Comparison of ENCODE assay signal across 14 cellular contexts in genomic region chr2:130827502-130828251, GRCh38. TPM values are rescaled to one million over a fixed set of nuclear protein-coding genes. Genes with fewer than 3 reads are reported as not detected.
A peak's percentile ranks its signal among the peaks of the same experiment; 100 is the strongest.
DNase-seq lines count a peak whose midpoint lies in the region; ATAC-seq, FAIRE-seq and TF ChIP-seq lines count a peak whose summit lies in the region.
"Had no signal": no experiment of that assay in that cellular context is flagged by ENCODE, and none has a peak within 500 bp of the region (broad histone marks: within the 10 kb centered on the region; RNA-seq: fewer than 3 reads in every experiment).

No MANE protein-coding gene starts in this region.

- H3K27ac ChIP-seq in A549 (peak overlapping the region; percentile 53 to 73; a peak in 5 of 6 replicates), HEK293 (ENCODE audit: extremely low read depth, low read depth, low read length) (no peak overlapping the region), astrocyte (ENCODE audit: low read depth, low read length) (peak overlapping the region; percentile 32), substantia nigra (ENCODE audit: low read depth, low read length, poor library complexity, severe bottlenecking) (no peak overlapping the region)

- 63% methylated on average over 12 of the region's 15 CpGs for WGBS in A549 (ENCODE audit: missing lambda C conversion rate)

- ATAC-seq in A549: no peak; a peak in 1 of 6 replicates
- no peak for ATAC-seq in HG02642 (IDR thresholded peaks at IDR 0.05; ENCODE audit: poor library complexity, unreplicated experiment)

- H3K4me1 Mint-ChIP-seq in astrocyte (ENCODE audit: low read depth, unreplicated experiment) (peaks cover 46% of the 10 kb centered on the region), glutamatergic neuron (ENCODE audit: low read depth, unreplicated experiment) (peaks cover 13% of the 10 kb centered on the region)

- no peak for TF ChIP-seq CTCF in A549 (IDR thresholded peaks at IDR 0.05)
- TF ChIP-seq CTCF in HEK293 (tag by site-specific recombination; IDR thresholded peaks at IDR 0.05): no peak
- no peak for TF ChIP-seq CTCF in astrocyte (IDR thresholded peaks at IDR 0.05; ENCODE audit: insufficient read depth, low read depth, low read length)
- TF ChIP-seq CTCF in glutamatergic neuron (IDR thresholded peaks at IDR 0.05; ENCODE audit: partially characterized antibody, unreplicated experiment): no peak

- peak overlapping the region; percentile 49 for H3K27ac Mint-ChIP-seq in astrocyte (ENCODE audit: unreplicated experiment)
- H3K27ac Mint-ChIP-seq in glutamatergic neuron (ENCODE audit: unreplicated experiment): peak overlapping the region; percentile 56
- H3K27ac Mint-ChIP-seq: activated naive CD4-positive, alpha-beta T cell treated with anti-CD3 and anti-CD28 coated beads for 36 hours had no signal

- no peaks in the 10 kb centered on the region for H3K36me3 ChIP-seq in HEK293 (ENCODE audit: control insufficient read depth in 2 of 2, insufficient read depth in 1 of 2, low read length in 2 of 2)
- no peaks in the 10 kb centered on the region for H3K36me3 ChIP-seq in astrocyte (ENCODE audit: insufficient read depth, low read length)

- TF ChIP-seq EP300 in A549 (IDR thresholded peaks at IDR 0.05): no peak

- CTCF ChIA-PET in A549 (lab: Yijun Ruan, JAX) (interaction anchor here (1.1 to 3.8 kb wide), 3 partner anchors 10 to 46 kb away, joined by 3 to 21 read pairs (median 14); no protein-coding TSS in a partner anchor), HEK293 (lab: Yijun Ruan, JAX) (no interaction called here)

- H3K9me3 Mint-ChIP-seq in astrocyte (ENCODE audit: unreplicated experiment): no peaks in the 10 kb centered on the region
- H3K9me3 Mint-ChIP-seq in glutamatergic neuron (ENCODE audit: unreplicated experiment): peaks cover 8% of the 10 kb centered on the region
- H3K9me3 Mint-ChIP-seq: activated naive CD4-positive, alpha-beta T cell treated with anti-CD3 and anti-CD28 coated beads for 36 hours had no signal

- H3K4me2 ChIP-seq in A549 (peak overlapping the region; percentile 37; the same call in 1 of the 3 replicates), astrocyte (ENCODE audit: low read length) (peak overlapping the region; percentile 71)

- no peaks in the 10 kb centered on the region for H4K20me1 ChIP-seq in astrocyte (ENCODE audit: insufficient read depth, low read length)

- TF ChIP-seq POLR2A in A549 (IDR thresholded peaks at IDR 0.05; ENCODE audit: low read length): no peak

- POLR2A ChIA-PET in A549 (lab: Yijun Ruan, JAX): no interaction called here
- POLR2A ChIA-PET in HEK293 (lab: Yijun Ruan, JAX): no interaction called here

- H3K4me3 Mint-ChIP-seq in astrocyte (ENCODE audit: unreplicated experiment) (peak overlapping the region; percentile 36), glutamatergic neuron (ENCODE audit: unreplicated experiment) (no peak overlapping the region)
- H3K4me3 Mint-ChIP-seq: activated naive CD4-positive, alpha-beta T cell treated with anti-CD3 and anti-CD28 coated beads for 36 hours had no signal

- H3K4me3 ChIP-seq in A549 (no peak overlapping the region), HEK293 (ENCODE audit: low read depth, low read length) (no peak overlapping the region), astrocyte (ENCODE audit: insufficient read depth, low read depth, low read length) (no peak overlapping the region)

- H3K4me1 ChIP-seq in A549: peaks cover 44% of the 10 kb centered on the region
- no peaks in the 10 kb centered on the region for H3K4me1 ChIP-seq in HEK293 (ENCODE audit: control insufficient read depth, insufficient read depth, low read length)
- H3K4me1 ChIP-seq in astrocyte (ENCODE audit: insufficient read depth, low read length): peaks cover 44% of the 10 kb centered on the region

- FAIRE-seq in A549 (lab: Jason Lieb, UNC) (no peak), astrocyte (lab: Jason Lieb, UNC) (no peak)
- FAIRE-seq: islet of Langerhans had no signal

- H3K9me3 ChIP-seq in A549: no peaks in the 10 kb centered on the region
- H3K9me3 ChIP-seq in HEK293 (ENCODE audit: control insufficient read depth, insufficient read depth, low read depth, low read length): no peaks in the 10 kb centered on the region
- H3K9me3 ChIP-seq in astrocyte (ENCODE audit: insufficient read depth, low read depth, low read length): peaks cover 2% of the 10 kb centered on the region

- no peaks in the 10 kb centered on the region for H3K79me2 ChIP-seq in astrocyte (ENCODE audit: insufficient read depth, low read length)

- no peaks in the 10 kb centered on the region for H3K36me3 Mint-ChIP-seq in astrocyte (ENCODE audit: low read depth, unreplicated experiment)
- H3K36me3 Mint-ChIP-seq in glutamatergic neuron (ENCODE audit: unreplicated experiment): no peaks in the 10 kb centered on the region

- H3K27me3 Mint-ChIP-seq in astrocyte (ENCODE audit: low read depth, unreplicated experiment) (peaks cover 14% of the 10 kb centered on the region), glutamatergic neuron (ENCODE audit: unreplicated experiment) (peaks cover 13% of the 10 kb centered on the region)

- H3K9ac ChIP-seq in astrocyte (ENCODE audit: low read length): peak overlapping the region; percentile 21

- DNase-seq in A549 (ENCODE audit: low read depth in 1 of 2, low spot score in 1 of 2) (no peak), astrocyte (ENCODE audit: low read depth) (peak; percentile 94), glutamatergic neuron (no peak), DMS153 treated with DMSO at 0.1 percent for 48 hours (lab: John Stamatoyannopoulos, UW; ENCODE audit: unreplicated experiment) (no peak), T-helper 2 cell (no peak), substantia nigra (lab: John Stamatoyannopoulos, UW) (no peak)
- DNase-seq: activated CD4-positive, alpha-beta T cell treated with anti-CD3 and anti-CD28 coated beads for 4 hours; activated naive CD4-positive, alpha-beta T cell treated with anti-CD3 and anti-CD28 coated beads for 36 hours; NCI-H1930; occipital lobe; stimulated activated CD4-positive, alpha-beta T cell treated with anti-CD3 and anti-CD28 coated beads, Interleukin-1b, Interleukin-23, amount 100 ng/mL, for 48 hours had no signal

- TF ChIP-seq RAD21 in A549 (conservative IDR thresholded peaks at IDR 0.05 in 1 of 2, IDR thresholded peaks at IDR 0.05 in 1 of 2): no peak

- H2AFZ ChIP-seq in astrocyte (ENCODE audit: low read depth, low read length): no peak overlapping the region

- no peaks in the 10 kb centered on the region for H3K27me3 ChIP-seq in astrocyte (ENCODE audit: insufficient read depth, low read length)

TF ChIP-seq in A549, 52 proteins besides CTCF, POLR2A, EP300 and RAD21:
- no peak for TF ChIP-seq ZFP36 (IDR thresholded peaks at IDR 0.05; ENCODE audit: borderline replicate concordance, partially characterized antibody)
- TF ChIP-seq MAFK (IDR thresholded peaks at IDR 0.05; ENCODE audit: partially characterized antibody): peak; percentile 41
- TF ChIP-seq ZSCAN20 (CRISPR knock-in tag; IDR thresholded peaks at IDR 0.05): no peak

TF ChIP-seq in HEK293, 187 proteins besides CTCF, POLR2A, EP300 and RAD21:
- TF ChIP-seq KLF1 (tag by site-specific recombination; IDR thresholded peaks at IDR 0.05) (no peak), ZBTB20 (tag by site-specific recombination; IDR thresholded peaks at IDR 0.05) (peak; percentile 22; the same call in 1 of the 2 replicates)

RNA-seq across cellular contexts. Expression of gene ARHGEF4, which starts 9.0 kb away (rescaled TPM):
- polyA plus RNA-seq in A549 (2011; rRNA removed): 1.00 and 1.5 TPM in 2 replicates
- 1.3 and 1.5 TPM in 2 replicates for polyA plus RNA-seq in A549 (2012; cell fraction: cytosol; rRNA removed)
- polyA plus RNA-seq in A549 (2012; cell fraction: nucleus; rRNA removed): 5.9 and 6.1 TPM in 2 replicates
- polyA plus RNA-seq in A549 (2017; fragmentation: RNase III; extraction: RNeasy Plus Mini Kit Qiagen cat#74134 plus additional on column Dnase treatment): 2.1 to 2.5 TPM (median 2.2 TPM) in 3 replicates
- polyA minus RNA-seq in A549 (2011; rRNA and poly(A)+ RNA removed): 3.5 and 4.8 TPM in 2 replicates
- 3.3 and 4.8 TPM in 2 replicates for total RNA-seq in astrocyte
- 6.1 TPM for total RNA-seq in glutamatergic neuron (ENCODE audit: unreplicated experiment)

Comparison
In these comparisons a context has a peak if more than half of its experiments do, and no peak if none do; other contexts are left out.
1. H3K27ac ChIP-seq: peak in A549 (2 of 2) and astrocyte (single experiment); none in HEK293 (single experiment) and substantia nigra (single experiment).